ENCODE assay signal across 32 cellular contexts in the genomic region with DNA sequence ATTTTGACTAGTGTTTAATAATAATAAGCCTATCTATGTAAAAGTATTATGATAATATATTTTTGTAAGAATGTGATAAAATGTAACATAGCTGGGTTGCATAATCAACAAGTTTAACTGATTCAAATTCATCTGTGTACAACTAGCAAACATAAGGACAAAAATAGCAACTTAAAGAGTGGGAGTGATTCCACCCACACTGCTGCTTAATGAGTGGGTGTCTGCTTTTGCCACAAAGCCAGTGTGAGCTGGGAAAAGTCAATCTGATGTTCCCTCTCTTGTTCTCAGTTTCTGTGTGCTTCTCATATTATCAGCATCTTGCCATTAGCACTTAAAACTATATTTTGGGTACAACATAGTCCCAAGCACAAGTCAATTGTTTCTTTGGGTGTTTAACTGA.
"Had no signal": no experiment of that assay in that cellular context is flagged by ENCODE, and none has a peak within 500 bp of the region (broad histone marks: within the 10 kb centered on the region; RNA-seq: fewer than 3 reads in every experiment).

No MANE protein-coding gene starts in this region.

- H3K9me3 ChIP-seq: adrenal gland, ascending aorta, breast epithelium, colonic mucosa, esophagus squamous epithelium had no signal

- H3K4me3 ChIP-seq: adrenal gland, ascending aorta, breast epithelium, cardiac muscle cell, colonic mucosa, esophagus squamous epithelium had no signal

- H3K4me1 Mint-ChIP-seq: activated CD4-positive, alpha-beta memory T cell treated with anti-CD3 and anti-CD28 coated beads, Interleukin-2, amount 10 ng/mL, durations not matched to agents 7 days and 5 days; activated CD4-positive, alpha-beta T cell treated with anti-CD3 and anti-CD28 coated beads for 36 hours; activated CD4-positive, alpha-beta T cell treated with anti-CD3 and anti-CD28 coated beads, Interleukin-2, amount 10 ng/mL, durations not matched to agents 24 days and 14 days; activated naive CD4-positive, alpha-beta T cell treated with anti-CD3 and anti-CD28 coated beads, Interleukin-2, amount 50 U/mL, for 24 hours; activated naive CD8-positive, alpha-beta T cell treated with anti-CD3 and anti-CD28 coated beads for 36 hours; brain had no signal

- H3K27ac Mint-ChIP-seq: activated CD4-positive, alpha-beta memory T cell treated with anti-CD3 and anti-CD28 coated beads, Interleukin-2, amount 10 ng/mL, durations not matched to agents 7 days and 5 days; activated CD4-positive, alpha-beta T cell treated with anti-CD3 and anti-CD28 coated beads for 36 hours; activated CD4-positive, alpha-beta T cell treated with anti-CD3 and anti-CD28 coated beads, Interleukin-2, amount 10 ng/mL, durations not matched to agents 24 days and 14 days; activated naive CD4-positive, alpha-beta T cell treated with anti-CD3 and anti-CD28 coated beads, Interleukin-2, amount 50 U/mL, for 24 hours; activated naive CD8-positive, alpha-beta T cell treated with anti-CD3 and anti-CD28 coated beads for 36 hours; activated naive CD8-positive, alpha-beta T cell treated with anti-CD3 and anti-CD28 coated beads, Interleukin-2, amount 50 U/mL, for 24 hours; activated T-cell treated with anti-CD3 and anti-CD28 coated beads, Interleukin-2, amount 50 U/mL, for 24 hours; activated T-cell treated with anti-CD3 and anti-CD28 coated beads, Interleukin-2, amount 50 U/mL, for 72 hours; brain; T-helper 17 cell; T-helper 2 cell treated with Interferon-gamma antibody and Interleukin-4, amounts not matched to agents 5 μg/mL and 100 μg/mL, for 36 hours had no signal

- ATAC-seq: activated CD4-positive, alpha-beta T cell treated with anti-CD3 and anti-CD28 coated beads for 36 hours; activated naive CD8-positive, alpha-beta T cell treated with anti-CD3 and anti-CD28 coated beads, Interleukin-2, amount 50 U/mL, for 24 hours; activated T-cell treated with anti-CD3 and anti-CD28 coated beads, Interleukin-2, amount 50 U/mL, for 72 hours; T-helper 17 cell had no signal

- H3K36me3 Mint-ChIP-seq: activated naive CD8-positive, alpha-beta T cell treated with anti-CD3 and anti-CD28 coated beads for 36 hours had no signal

- H3K27ac ChIP-seq: adrenal gland, ascending aorta, breast epithelium, cardiac muscle cell, colonic mucosa, epithelial cell of prostate, esophagus squamous epithelium, WERI-Rb-1 had no signal

- H3K4me3 Mint-ChIP-seq: activated CD4-positive, alpha-beta memory T cell treated with anti-CD3 and anti-CD28 coated beads, Interleukin-2, amount 10 ng/mL, durations not matched to agents 7 days and 5 days; activated CD4-positive, alpha-beta T cell treated with anti-CD3 and anti-CD28 coated beads for 36 hours; activated CD4-positive, alpha-beta T cell treated with anti-CD3 and anti-CD28 coated beads, Interleukin-2, amount 10 ng/mL, durations not matched to agents 24 days and 14 days; activated naive CD4-positive, alpha-beta T cell treated with anti-CD3 and anti-CD28 coated beads, Interleukin-2, amount 50 U/mL, for 24 hours; activated naive CD8-positive, alpha-beta T cell treated with anti-CD3 and anti-CD28 coated beads for 36 hours; activated naive CD8-positive, alpha-beta T cell treated with anti-CD3 and anti-CD28 coated beads, Interleukin-2, amount 50 U/mL, for 24 hours; activated T-cell treated with anti-CD3 and anti-CD28 coated beads, Interleukin-2, amount 50 U/mL, for 24 hours; activated T-cell treated with anti-CD3 and anti-CD28 coated beads, Interleukin-2, amount 50 U/mL, for 72 hours; brain; T-helper 2 cell treated with Interferon-gamma antibody and Interleukin-4, amounts not matched to agents 5 μg/mL and 100 μg/mL, for 36 hours had no signal

- H3K27me3 ChIP-seq: adrenal gland, ascending aorta, breast epithelium, cardiac muscle cell, colonic mucosa, esophagus squamous epithelium had no signal

- H3K36me3 ChIP-seq: adrenal gland, ascending aorta, breast epithelium, cardiac muscle cell, colonic mucosa, esophagus squamous epithelium, WERI-Rb-1 had no signal

- H3K9me3 Mint-ChIP-seq: activated CD4-positive, alpha-beta memory T cell treated with anti-CD3 and anti-CD28 coated beads, Interleukin-2, amount 10 ng/mL, durations not matched to agents 7 days and 5 days; activated CD4-positive, alpha-beta T cell treated with anti-CD3 and anti-CD28 coated beads, Interleukin-2, amount 10 ng/mL, durations not matched to agents 24 days and 14 days; activated naive CD4-positive, alpha-beta T cell treated with anti-CD3 and anti-CD28 coated beads, Interleukin-2, amount 50 U/mL, for 24 hours; activated naive CD8-positive, alpha-beta T cell treated with anti-CD3 and anti-CD28 coated beads for 36 hours; activated naive CD8-positive, alpha-beta T cell treated with anti-CD3 and anti-CD28 coated beads, Interleukin-2, amount 50 U/mL, for 24 hours; activated T-cell treated with anti-CD3 and anti-CD28 coated beads, Interleukin-2, amount 50 U/mL, for 24 hours; activated T-cell treated with anti-CD3 and anti-CD28 coated beads, Interleukin-2, amount 50 U/mL, for 72 hours; brain; T-helper 2 cell treated with Interferon-gamma antibody and Interleukin-4, amounts not matched to agents 5 μg/mL and 100 μg/mL, for 36 hours had no signal

- H3K4me1 ChIP-seq: adrenal gland, ascending aorta, breast epithelium, colonic mucosa, esophagus squamous epithelium had no signal

- H3K27me3 Mint-ChIP-seq: activated CD4-positive, alpha-beta memory T cell treated with anti-CD3 and anti-CD28 coated beads, Interleukin-2, amount 10 ng/mL, durations not matched to agents 7 days and 5 days; activated CD4-positive, alpha-beta T cell treated with anti-CD3 and anti-CD28 coated beads for 36 hours; activated CD4-positive, alpha-beta T cell treated with anti-CD3 and anti-CD28 coated beads, Interleukin-2, amount 10 ng/mL, durations not matched to agents 24 days and 14 days; activated naive CD4-positive, alpha-beta T cell treated with anti-CD3 and anti-CD28 coated beads, Interleukin-2, amount 50 U/mL, for 24 hours; activated naive CD8-positive, alpha-beta T cell treated with anti-CD3 and anti-CD28 coated beads for 36 hours; activated naive CD8-positive, alpha-beta T cell treated with anti-CD3 and anti-CD28 coated beads, Interleukin-2, amount 50 U/mL, for 24 hours; activated T-cell treated with anti-CD3 and anti-CD28 coated beads, Interleukin-2, amount 50 U/mL, for 24 hours; brain; T-helper 17 cell had no signal

- DNase-seq: activated CD4-positive, alpha-beta memory T cell treated with anti-CD3 and anti-CD28 coated beads, Interleukin-2, amount 10 ng/mL, durations not matched to agents 7 days and 5 days; activated CD4-positive, alpha-beta T cell treated with anti-CD3 and anti-CD28 coated beads for 36 hours; activated CD4-positive, alpha-beta T cell treated with anti-CD3 and anti-CD28 coated beads, Interleukin-2, amount 10 ng/mL, durations not matched to agents 24 days and 14 days; activated CD4-positive, CD25-positive, alpha-beta regulatory T cell; activated CD4-positive, CD25-positive, alpha-beta regulatory T cell treated with anti-CD3 and anti-CD28 coated beads, Interleukin-2, amount 50 U/mL, for 72 hours; activated CD8-positive, alpha-beta memory T cell treated with anti-CD3 and anti-CD28 coated beads, Interleukin-2, amount 50 U/mL, for 48 hours; activated gamma-delta T cell; activated naive CD4-positive, alpha-beta T cell treated with Interleukin-2 at 50 U/mL for 16 hours; activated naive CD8-positive, alpha-beta T cell treated with anti-CD3 and anti-CD28 coated beads for 36 hours; activated naive CD8-positive, alpha-beta T cell treated with anti-CD3 and anti-CD28 coated beads, Interleukin-2, amount 50 U/mL, for 24 hours; activated T-cell treated with anti-CD3 and anti-CD28 coated beads for 4 hours; activated T-cell treated with anti-CD3 and anti-CD28 coated beads, Interleukin-2, amount 50 U/mL, for 24 hours; activated T-cell treated with anti-CD3 and anti-CD28 coated beads, Interleukin-2, amount 50 U/mL, for 72 hours; adrenal gland; central memory CD4-positive, alpha-beta T cell; cerebellar nuclear complex; colonic mucosa; effector CD8-positive, alpha-beta T cell; esophagus squamous epithelium; foreskin fibroblast; head of caudate nucleus; T-helper 1 cell; T-helper 17 cell; T1000; WERI-Rb-1 had no signal
